In genomic region chr6:35601331-35602132, GRCh38 we compare ENCODE assay signal across 8 cellular contexts.
DNase-seq lines count a peak whose midpoint lies in the region; ATAC-seq and TF ChIP-seq lines count a peak whose summit lies in the region.

No MANE protein-coding gene starts in this region.

- H3K4me3 ChIP-seq in cardiac fibroblast (replicated peaks in 1 of 2; ENCODE audit: low read depth in 2 of 2, low read length in 2 of 2) = peak overlapping the region in 1 of 2 donors; percentile 32

- peaks cover 20% of the 10 kb centered on the region for H3K36me3 Mint-ChIP-seq in T-helper 1 cell treated with Interleukin-12 subunit alpha and Interleukin-12 subunit beta and Interleukin-4 antibody, amounts not matched to agents 30 μg/mL and 1 μg/mL, for 36 hours (ENCODE audit: low read depth)

- no peak for TF ChIP-seq CTCF in cardiac fibroblast (IDR thresholded peaks at IDR 0.05; ENCODE audit: low read depth, low read length)

- ATAC-seq in GM18498 (IDR thresholded peaks at IDR 0.05; ENCODE audit: unreplicated experiment) = no peak

- DNase-seq in NCI-H2107 treated with DMSO at 0.1 percent for 48 hours (lab: John Stamatoyannopoulos, UW; ENCODE audit: unreplicated experiment) = peak; percentile 6
- no peak for DNase-seq in NCI-H2107 (lab: John Stamatoyannopoulos, UW)
- peak; percentile 92 to 93 for DNase-seq in cardiac fibroblast (ENCODE audit: low read depth in 2 of 2)
- DNase-seq in kidney tubule cell (ENCODE audit: low spot score) = peak; percentile 74
- peak; percentile 13 to 16 for DNase-seq in stimulated activated CD4-positive, alpha-beta T cell treated with anti-CD3 and anti-CD28 coated beads, Interleukin-2, amount 100 ng/mL, for 48 hours
- DNase-seq in LoVo (ENCODE audit: low spot score) = no peak

- no peaks in the 10 kb centered on the region for H3K27me3 Mint-ChIP-seq in T-helper 1 cell treated with Interleukin-12 subunit alpha and Interleukin-12 subunit beta and Interleukin-4 antibody, amounts not matched to agents 30 μg/mL and 1 μg/mL, for 36 hours (ENCODE audit: low read depth)

- H3K27ac Mint-ChIP-seq in T-helper 1 cell treated with Interleukin-12 subunit alpha and Interleukin-12 subunit beta and Interleukin-4 antibody, amounts not matched to agents 30 μg/mL and 1 μg/mL, for 36 hours = peak overlapping the region; percentile 93

- peaks cover 55% of the 10 kb centered on the region for H3K4me1 Mint-ChIP-seq in T-helper 1 cell treated with Interleukin-12 subunit alpha and Interleukin-12 subunit beta and Interleukin-4 antibody, amounts not matched to agents 30 μg/mL and 1 μg/mL, for 36 hours (ENCODE audit: low read depth)

- H3K4me3 Mint-ChIP-seq in T-helper 1 cell treated with Interleukin-12 subunit alpha and Interleukin-12 subunit beta and Interleukin-4 antibody, amounts not matched to agents 30 μg/mL and 1 μg/mL, for 36 hours = peak overlapping the region; percentile 83

- H3K9me3 Mint-ChIP-seq in T-helper 1 cell treated with Interleukin-12 subunit alpha and Interleukin-12 subunit beta and Interleukin-4 antibody, amounts not matched to agents 30 μg/mL and 1 μg/mL, for 36 hours = no peaks in the 10 kb centered on the region

Comparison
In these comparisons a context has a peak if more than half of its experiments do, and no peak if none do; other contexts are left out.
1. DNase-seq: peak in NCI-H2107 treated with DMSO at 0.1 percent for 48 hours (single experiment), cardiac fibroblast (2 of 2), kidney tubule cell (single experiment) and stimulated activated CD4-positive, alpha-beta T cell treated with anti-CD3 and anti-CD28 coated beads, Interleukin-2, amount 100 ng/mL, for 48 hours (2 of 2); none in NCI-H2107 (single experiment) and LoVo (single experiment).